Comparison of ENCODE assay signal across 1 cellular context in the genomic region with DNA sequence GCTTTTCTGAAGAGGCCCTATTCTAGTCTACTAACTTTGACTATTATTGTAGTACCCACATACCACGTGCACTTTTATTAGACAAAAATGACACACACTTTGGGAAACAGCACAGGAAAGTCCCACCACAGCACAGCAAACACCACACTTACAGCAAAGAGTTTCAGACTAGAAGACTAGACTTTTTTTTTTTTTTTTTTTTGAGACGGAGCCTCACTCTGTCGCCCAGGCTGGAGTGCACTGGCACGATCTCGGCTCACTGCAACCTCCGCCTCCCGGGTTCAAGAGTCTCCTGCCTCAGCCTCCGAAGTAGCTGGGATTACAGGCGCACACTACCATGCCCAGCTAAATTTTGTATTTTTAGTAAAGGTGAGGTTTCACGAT.
TF ChIP-seq lines count a peak whose summit lies in the region.

No MANE protein-coding gene starts in this region.

TF ChIP-seq in IMR-90, 13 proteins besides CTCF, POLR2A, EP300 and RAD21 (continued from another document):
- TF ChIP-seq, protein P1, sequence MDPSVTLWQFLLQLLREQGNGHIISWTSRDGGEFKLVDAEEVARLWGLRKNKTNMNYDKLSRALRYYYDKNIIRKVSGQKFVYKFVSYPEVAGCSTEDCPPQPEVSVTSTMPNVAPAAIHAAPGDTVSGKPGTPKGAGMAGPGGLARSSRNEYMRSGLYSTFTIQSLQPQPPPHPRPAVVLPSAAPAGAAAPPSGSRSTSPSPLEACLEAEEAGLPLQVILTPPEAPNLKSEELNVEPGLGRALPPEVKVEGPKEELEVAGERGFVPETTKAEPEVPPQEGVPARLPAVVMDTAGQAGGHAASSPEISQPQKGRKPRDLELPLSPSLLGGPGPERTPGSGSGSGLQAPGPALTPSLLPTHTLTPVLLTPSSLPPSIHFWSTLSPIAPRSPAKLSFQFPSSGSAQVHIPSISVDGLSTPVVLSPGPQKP (IDR thresholded peaks at IDR 0.05; ENCODE audit: borderline replicate concordance, low read depth, low read length), result no peak
- TF ChIP-seq FOS (IDR thresholded peaks at IDR 0.05; ENCODE audit: low read depth, low read length) (no peak), MAFK (IDR thresholded peaks at IDR 0.05; ENCODE audit: low read depth, low read length) (no peak), SMC3 (IDR thresholded peaks at IDR 0.05; ENCODE audit: low read depth, low read length) (no peak), RCOR1 (IDR thresholded peaks at IDR 0.05; ENCODE audit: insufficient replicate concordance, low read length) (no peak), MAZ (IDR thresholded peaks at IDR 0.05; ENCODE audit: borderline replicate concordance, low read depth, low read length) (no peak), CHD1 (IDR thresholded peaks at IDR 0.05; ENCODE audit: low read depth, low read length) (no peak), BHLHE40 (IDR thresholded peaks at IDR 0.05; ENCODE audit: low read depth, low read length) (no peak), RFX5 (IDR thresholded peaks at IDR 0.05; ENCODE audit: low read depth, low read length) (no peak), MXI1 (IDR thresholded peaks at IDR 0.05; ENCODE audit: borderline replicate concordance, low read depth, low read length) (no peak)
- TF ChIP-seq, protein P2, sequence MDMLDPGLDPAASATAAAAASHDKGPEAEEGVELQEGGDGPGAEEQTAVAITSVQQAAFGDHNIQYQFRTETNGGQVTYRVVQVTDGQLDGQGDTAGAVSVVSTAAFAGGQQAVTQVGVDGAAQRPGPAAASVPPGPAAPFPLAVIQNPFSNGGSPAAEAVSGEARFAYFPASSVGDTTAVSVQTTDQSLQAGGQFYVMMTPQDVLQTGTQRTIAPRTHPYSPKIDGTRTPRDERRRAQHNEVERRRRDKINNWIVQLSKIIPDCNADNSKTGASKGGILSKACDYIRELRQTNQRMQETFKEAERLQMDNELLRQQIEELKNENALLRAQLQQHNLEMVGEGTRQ (IDR thresholded peaks at IDR 0.05; ENCODE audit: low read depth, low read length), result no peak
